ENCODE assay signal across 27 cellular contexts in genomic region chr2:239028253-239028619, GRCh38.
DNase-seq lines count a peak whose midpoint lies in the region; ATAC-seq and TF ChIP-seq lines count a peak whose summit lies in the region.
"Had no signal": no experiment of that assay in that cellular context is flagged by ENCODE, and none has a peak within 500 bp of the region (broad histone marks: within the 10 kb centered on the region; RNA-seq: fewer than 3 reads in every experiment).

No MANE protein-coding gene starts in this region.

- intact Hi-C loops in heart left ventricle (cut with DNase I) (loop anchor here in 1 of 10 donors (10.0 kb wide), 1 partner anchor 387 kb away; no protein-coding TSS in a partner anchor), heart right ventricle (cut with DNase I) (no loop called here)

- H4K20me1 ChIP-seq in osteoblast (ENCODE audit: insufficient read depth, low read length): no peaks in the 10 kb centered on the region
- H4K20me1 ChIP-seq: BLaER1 treated with 17β-estradiol and CSF1 and Interleukin-3, amounts not matched to agents 10 nM and 100 nM had no signal

- no peaks in the 10 kb centered on the region for H3K9me3 ChIP-seq in heart left ventricle
- no peaks in the 10 kb centered on the region for H3K9me3 ChIP-seq in heart right ventricle
- H3K9me3 ChIP-seq in RWPE2 (ENCODE audit: severe bottlenecking): no peaks in the 10 kb centered on the region
- H3K9me3 ChIP-seq in osteoblast (ENCODE audit: low read depth, low read length): no peaks in the 10 kb centered on the region
- H3K9me3 ChIP-seq: BLaER1 treated with 17β-estradiol and CSF1 and Interleukin-3, amounts not matched to agents 10 nM and 100 nM; SJCRH30 had no signal

- H3K4me3 Mint-ChIP-seq in stimulated activated naive CD8-positive, alpha-beta T cell treated with anti-CD3 and anti-CD28 coated beads, Interleukin-15, amount 100 ng/mL, for 72 hours: no peak overlapping the region
- H3K4me3 Mint-ChIP-seq: CD4-positive, alpha-beta T cell; GM23338; H9 had no signal

- H3K79me2 ChIP-seq in osteoblast (ENCODE audit: insufficient read depth, low read length): no peaks in the 10 kb centered on the region

- H3K4me1 Mint-ChIP-seq in stimulated activated naive CD8-positive, alpha-beta T cell treated with anti-CD3 and anti-CD28 coated beads, Interleukin-15, amount 100 ng/mL, for 72 hours: no peaks in the 10 kb centered on the region
- H3K4me1 Mint-ChIP-seq: GM23338, H9 had no signal

- H3K27me3 Mint-ChIP-seq in stimulated activated naive CD8-positive, alpha-beta T cell treated with anti-CD3 and anti-CD28 coated beads, Interleukin-15, amount 100 ng/mL, for 72 hours: peaks cover 68% of the 10 kb centered on the region

- H3K27ac Mint-ChIP-seq in stimulated activated naive CD8-positive, alpha-beta T cell treated with anti-CD3 and anti-CD28 coated beads, Interleukin-15, amount 100 ng/mL, for 72 hours: peak overlapping the region in 1 of 2 donors; percentile 79
- H3K27ac Mint-ChIP-seq: CD4-positive, alpha-beta T cell; GM23338; H9 had no signal

- ATAC-seq in heart left ventricle (no peak), heart right ventricle (no peak), RWPE2 (ENCODE audit: low read depth) (no peak), HG03196 (IDR thresholded peaks at IDR 0.05; ENCODE audit: unreplicated experiment) (no peak)
- no peak for ATAC-seq in stimulated activated naive CD8-positive, alpha-beta T cell treated with anti-CD3 and anti-CD28 coated beads, Interleukin-15, amount 100 ng/mL, for 72 hours
- ATAC-seq: GM23338, HepG2, Panc1, Right ventricle myocardium inferior had no signal

- H3K4me1 ChIP-seq in heart left ventricle (no peaks in the 10 kb centered on the region), heart right ventricle (peaks cover 0 to 5% (median 0%) of the 10 kb centered on the region in 9 donors), RWPE2 (ENCODE audit: insufficient read depth, poor library complexity, severe bottlenecking) (no peaks in the 10 kb centered on the region), osteoblast (ENCODE audit: insufficient read depth, low read length) (peaks cover 8% of the 10 kb centered on the region)
- H3K4me1 ChIP-seq: SJCRH30 had no signal

- TF ChIP-seq POLR2A in heart left ventricle (IDR thresholded peaks at IDR 0.05): no peak

- peak in 3 of 5 donors; percentile 2 to 38 (median 23) for DNase-seq in heart left ventricle
- no peak for DNase-seq in heart right ventricle
- peak; percentile 30 for DNase-seq in RWPE2 (ENCODE audit: low spot score)
- DNase-seq in osteoblast (ENCODE audit: insufficient read length, low spot score, missing footprints): peak; percentile 21
- DNase-seq in stimulated activated naive CD8-positive, alpha-beta T cell treated with anti-CD3 and anti-CD28 coated beads, Interleukin-15, amount 100 ng/mL, for 72 hours: no peak
- no peak for DNase-seq in cerebellar nuclear complex (lab: John Stamatoyannopoulos, UW)
- DNase-seq: 8988T; ACHN; AML-193; CD4-positive, alpha-beta T cell; H9; Karpas-422; NCI-H1092 treated with DMSO at 0.1 percent for 48 hours; NCI-H1436; NCI-H187; NCI-H2081 treated with DMSO at 0.1 percent for 48 hours; NCI-H2171; NCI-H226; NCI-H510A; NCI-H69; SJCRH30 had no signal

- H3K4me2 ChIP-seq in osteoblast (ENCODE audit: insufficient read depth, low read length): no peak overlapping the region
- H3K4me2 ChIP-seq: BLaER1 treated with 17β-estradiol and CSF1 and Interleukin-3, amounts not matched to agents 10 nM and 100 nM; GM23338 had no signal

- H3K36me3 ChIP-seq in heart left ventricle (no peaks in the 10 kb centered on the region), heart right ventricle (no peaks in the 10 kb centered on the region), RWPE2 (ENCODE audit: low read depth) (no peaks in the 10 kb centered on the region), osteoblast (ENCODE audit: insufficient read depth, low read length) (no peaks in the 10 kb centered on the region)
- H3K36me3 ChIP-seq: BLaER1 treated with 17β-estradiol and CSF1 and Interleukin-3, amounts not matched to agents 10 nM and 100 nM; SJCRH30 had no signal

- H3K27me3 ChIP-seq in heart left ventricle (peaks cover 0 to 40% (median 4%) of the 10 kb centered on the region in 9 donors), heart right ventricle (peaks cover 0 to 63% (median 20%) of the 10 kb centered on the region in 7 donors), RWPE2 (ENCODE audit: insufficient read depth, poor library complexity, severe bottlenecking) (peaks cover 27% of the 10 kb centered on the region), osteoblast (ENCODE audit: insufficient read depth, low read length) (peaks cover 17% of the 10 kb centered on the region)
- H3K27me3 ChIP-seq: BLaER1 treated with 17β-estradiol and CSF1 and Interleukin-3, amounts not matched to agents 10 nM and 100 nM had no signal

- no peak overlapping the region for H3K27ac ChIP-seq in heart left ventricle
- H3K27ac ChIP-seq in heart right ventricle: no peak overlapping the region
- no peak overlapping the region for H3K27ac ChIP-seq in RWPE2 (ENCODE audit: poor library complexity, severe bottlenecking)
- no peak overlapping the region for H3K27ac ChIP-seq in osteoblast (ENCODE audit: low read depth, low read length)
- H3K27ac ChIP-seq: BLaER1 treated with 17β-estradiol and CSF1 and Interleukin-3, amounts not matched to agents 10 nM and 100 nM; SJCRH30 had no signal

- no peaks in the 10 kb centered on the region for H3K9me3 Mint-ChIP-seq in stimulated activated naive CD8-positive, alpha-beta T cell treated with anti-CD3 and anti-CD28 coated beads, Interleukin-15, amount 100 ng/mL, for 72 hours
- H3K9me3 Mint-ChIP-seq: CD4-positive, alpha-beta T cell; GM23338; H9 had no signal

- H3K4me3 ChIP-seq in heart left ventricle (no peak overlapping the region), heart right ventricle (no peak overlapping the region), RWPE2 (ENCODE audit: severe bottlenecking) (no peak overlapping the region), osteoblast (ENCODE audit: insufficient read depth, low read length) (no peak overlapping the region)
- H3K4me3 ChIP-seq: BLaER1 treated with 17β-estradiol and CSF1 and Interleukin-3, amounts not matched to agents 10 nM and 100 nM; GM23338; SJCRH30 had no signal

- TF ChIP-seq CTCF in heart left ventricle (IDR thresholded peaks at IDR 0.05) (no peak), heart right ventricle (IDR thresholded peaks at IDR 0.05) (no peak), RWPE2 (IDR thresholded peaks at IDR 0.05; ENCODE audit: poor library complexity, severe bottlenecking) (no peak), osteoblast (IDR thresholded peaks at IDR 0.05; ENCODE audit: extremely low read depth, low read depth, low read length) (no peak)

- WGBS in heart left ventricle, 4 donors: 83 to 94% (median 89%) methylated on average over 5 of the region's 5 CpGs
- WGBS in heart right ventricle, 2 donors: 82 to 91% methylated on average over 5 of the region's 5 CpGs

- H2AFZ ChIP-seq in osteoblast (ENCODE audit: low read length): no peak overlapping the region
- H2AFZ ChIP-seq: GM23338 had no signal

Comparison
In these comparisons a context has a peak if more than half of its experiments do, and no peak if none do; other contexts are left out.
1. DNase-seq: peak in heart left ventricle (3 of 5), RWPE2 (single experiment) and osteoblast (single experiment); none in heart right ventricle (0 of 2), stimulated activated naive CD8-positive, alpha-beta T cell treated with anti-CD3 and anti-CD28 coated beads, Interleukin-15, amount 100 ng/mL, for 72 hours (0 of 2) and cerebellar nuclear complex (0 of 2).